ENCODE assay signal across 1 cellular context in genomic region chr1:1290238-1290731, GRCh38.
A peak's percentile ranks its signal among the peaks of the same experiment; 100 is the strongest.
TF ChIP-seq lines count a peak whose summit lies in the region.

No MANE protein-coding gene starts in this region.

TF ChIP-seq in HepG2, 621 proteins besides CTCF, POLR2A, EP300 and RAD21 (continued from another document):
- peak; percentile 43 for TF ChIP-seq ZNF687 (CRISPR knock-in tag; IDR thresholded peaks at IDR 0.05)
- TF ChIP-seq ZNF576 (CRISPR knock-in tag; IDR thresholded peaks at IDR 0.05): no peak
- no peak for TF ChIP-seq SRSF4 (IDR thresholded peaks at IDR 0.05; ENCODE audit: low read depth, low read length, poor library complexity, severe bottlenecking)
- 0 out of 4 replicates have a peak, but pooled peaks of 1 of the 2 experiments have one; percentile 24 for TF ChIP-seq HMGXB4 (CRISPR knock-in tag; IDR thresholded peaks at IDR 0.05; ENCODE audit: borderline replicate concordance in 1 of 2, low read depth in 1 of 2)
- no peak for TF ChIP-seq ZNF329 (CRISPR knock-in tag; IDR thresholded peaks at IDR 0.05; ENCODE audit: low read depth)
- TF ChIP-seq ZFY (CRISPR knock-in tag; IDR thresholded peaks at IDR 0.05): peak; percentile 18; the same call in 1 of the 2 replicates
- peak; percentile 21 for TF ChIP-seq XRCC5 (optimal IDR thresholded peaks at IDR 0.05; ENCODE audit: low read length)
- no peak for TF ChIP-seq ZC3H4 (CRISPR knock-in tag; IDR thresholded peaks at IDR 0.05; ENCODE audit: borderline replicate concordance)
- no peak for TF ChIP-seq SRY (CRISPR knock-in tag; IDR thresholded peaks at IDR 0.05)
- TF ChIP-seq THYN1 (CRISPR knock-in tag; IDR thresholded peaks at IDR 0.05; ENCODE audit: borderline replicate concordance, low read depth): no peak
- no peak for TF ChIP-seq IKZF4 (CRISPR knock-in tag; IDR thresholded peaks at IDR 0.05; ENCODE audit: borderline replicate concordance, low read depth, not compliant biosample characterization)
- no peak for TF ChIP-seq ZSCAN12 (CRISPR knock-in tag; IDR thresholded peaks at IDR 0.05)
- no peak for TF ChIP-seq POLR2AphosphoS5 (IDR thresholded peaks at IDR 0.05; ENCODE audit: low read depth, low read length)
- no peak for TF ChIP-seq ZNF616 (CRISPR knock-in tag; IDR thresholded peaks at IDR 0.05; ENCODE audit: low read depth)
- TF ChIP-seq RARA (CRISPR knock-in tag; IDR thresholded peaks at IDR 0.05): no peak
- 0 out of 2 replicates have a peak, but pooled peaks have one; percentile 17 for TF ChIP-seq RXRA (CRISPR knock-in tag; IDR thresholded peaks at IDR 0.05)
- no peak for TF ChIP-seq CSRNP2 (CRISPR knock-in tag; conservative IDR thresholded peaks at IDR 0.05; ENCODE audit: low read depth)
- peak; percentile 60 for TF ChIP-seq ZNF574 (CRISPR knock-in tag; IDR thresholded peaks at IDR 0.05)
- TF ChIP-seq NFE2 (CRISPR knock-in tag; IDR thresholded peaks at IDR 0.05): no peak
- TF ChIP-seq ZNF280B (CRISPR knock-in tag; IDR thresholded peaks at IDR 0.05; ENCODE audit: borderline replicate concordance): 0 out of 2 replicates have a peak, but pooled peaks have one; percentile 31
- TF ChIP-seq MXI1 (IDR thresholded peaks at IDR 0.05; ENCODE audit: borderline replicate concordance, low read depth, low read length): no peak
- peak; percentile 75 for TF ChIP-seq STAG1 (CRISPR knock-in tag; IDR thresholded peaks at IDR 0.05)
- TF ChIP-seq KDM2A (CRISPR knock-in tag; IDR thresholded peaks at IDR 0.05; ENCODE audit: borderline replicate concordance, low read depth): peak; percentile 34; the same call in 1 of the 2 replicates
- no peak for TF ChIP-seq ZNF12 (CRISPR knock-in tag; IDR thresholded peaks at IDR 0.05)
- TF ChIP-seq CC2D1A (CRISPR knock-in tag; IDR thresholded peaks at IDR 0.05): no peak
- no peak for TF ChIP-seq HINFP (CRISPR knock-in tag; IDR thresholded peaks at IDR 0.05; ENCODE audit: low read depth)
- TF ChIP-seq HOXA3 (CRISPR knock-in tag; IDR thresholded peaks at IDR 0.05): 0 out of 2 replicates have a peak, but pooled peaks have one; percentile 16
- no peak for TF ChIP-seq HNF1B (CRISPR knock-in tag; IDR thresholded peaks at IDR 0.05)
- 0 out of 2 replicates have a peak, but pooled peaks have one; percentile 32 for TF ChIP-seq BORCS8-MEF2B (CRISPR knock-in tag; IDR thresholded peaks at IDR 0.05)
